1 cellular context compared by ENCODE assay signal in genomic region chr2:96267159-96267971, GRCh38.
TF ChIP-seq lines count a peak whose summit lies in the region.

No MANE protein-coding gene starts in this region.

TF ChIP-seq in HepG2, 621 proteins besides CTCF, POLR2A, EP300 and RAD21 (continued from another document):
- no peak for TF ChIP-seq AHDC1 (CRISPR knock-in tag; IDR thresholded peaks at IDR 0.05; ENCODE audit: borderline replicate concordance)
- no peak for TF ChIP-seq PAXIP1 (CRISPR knock-in tag; conservative IDR thresholded peaks at IDR 0.05)
- no peak for TF ChIP-seq CEBPB (IDR thresholded peaks at IDR 0.05; ENCODE audit: borderline replicate concordance, low read depth, low read length)
- TF ChIP-seq ZSCAN21 (CRISPR knock-in tag; IDR thresholded peaks at IDR 0.05; ENCODE audit: borderline replicate concordance) = no peak
- no peak for TF ChIP-seq TFE3 (CRISPR knock-in tag; IDR thresholded peaks at IDR 0.05)
- TF ChIP-seq GTF2F1 (IDR thresholded peaks at IDR 0.05; ENCODE audit: low read length) = no peak
- TF ChIP-seq KDM6A (CRISPR knock-in tag; IDR thresholded peaks at IDR 0.05; ENCODE audit: low read depth) = no peak
- TF ChIP-seq SAFB2 (CRISPR knock-in tag; IDR thresholded peaks at IDR 0.05; ENCODE audit: borderline replicate concordance, low read depth) = 0 out of 2 replicates have a peak, but pooled peaks have one; percentile 51
- no peak for TF ChIP-seq ZFX (CRISPR knock-in tag; IDR thresholded peaks at IDR 0.05; ENCODE audit: low read depth)
- TF ChIP-seq ZNF414 (CRISPR knock-in tag; IDR thresholded peaks at IDR 0.05) = no peak
- TF ChIP-seq MATR3 (CRISPR knock-in tag; IDR thresholded peaks at IDR 0.05) = no peak
- no peak for TF ChIP-seq SP2 (CRISPR knock-in tag; IDR thresholded peaks at IDR 0.05)
- TF ChIP-seq ZNF703 (CRISPR knock-in tag; IDR thresholded peaks at IDR 0.05; ENCODE audit: borderline replicate concordance) = no peak
- TF ChIP-seq GMEB1 (CRISPR knock-in tag; IDR thresholded peaks at IDR 0.05; ENCODE audit: borderline replicate concordance) = no peak
- TF ChIP-seq ATF3 (CRISPR knock-in tag; IDR thresholded peaks at IDR 0.05) = no peak
- no peak for TF ChIP-seq ZZZ3 (CRISPR knock-in tag; IDR thresholded peaks at IDR 0.05; ENCODE audit: borderline replicate concordance)
- TF ChIP-seq BORCS8-MEF2B (CRISPR knock-in tag; IDR thresholded peaks at IDR 0.05) = no peak
- no peak for TF ChIP-seq KDM3A (CRISPR knock-in tag; IDR thresholded peaks at IDR 0.05; ENCODE audit: low read depth)
- TF ChIP-seq IKZF1 (IDR thresholded peaks at IDR 0.05) = no peak
- no peak for TF ChIP-seq FOXJ3 (CRISPR knock-in tag; IDR thresholded peaks at IDR 0.05; ENCODE audit: borderline replicate concordance)
- no peak for TF ChIP-seq ZBTB2 (CRISPR knock-in tag; IDR thresholded peaks at IDR 0.05; ENCODE audit: low read depth)
- no peak for TF ChIP-seq TBX2 (CRISPR knock-in tag; IDR thresholded peaks at IDR 0.05; ENCODE audit: borderline replicate concordance)
- TF ChIP-seq ZBTB46 (CRISPR knock-in tag; IDR thresholded peaks at IDR 0.05; ENCODE audit: borderline replicate concordance) = no peak
- no peak for TF ChIP-seq ZSCAN12 (CRISPR knock-in tag; IDR thresholded peaks at IDR 0.05)
- no peak for TF ChIP-seq KAT2B (IDR thresholded peaks at IDR 0.05; ENCODE audit: borderline replicate concordance, low read depth, low read length)
- TF ChIP-seq FIP1L1 (IDR thresholded peaks at IDR 0.05; ENCODE audit: borderline replicate concordance, insufficient read depth, low read depth, low read length) = no peak
- no peak for TF ChIP-seq IRF2 (CRISPR knock-in tag; IDR thresholded peaks at IDR 0.05)
- no peak for TF ChIP-seq ZBTB20 (CRISPR knock-in tag; IDR thresholded peaks at IDR 0.05; ENCODE audit: borderline replicate concordance, low read depth)
- no peak for TF ChIP-seq ZNF841 (CRISPR knock-in tag; IDR thresholded peaks at IDR 0.05; ENCODE audit: borderline replicate concordance)
